ENCODE assay signal across 1 cellular context in the genomic region with DNA sequence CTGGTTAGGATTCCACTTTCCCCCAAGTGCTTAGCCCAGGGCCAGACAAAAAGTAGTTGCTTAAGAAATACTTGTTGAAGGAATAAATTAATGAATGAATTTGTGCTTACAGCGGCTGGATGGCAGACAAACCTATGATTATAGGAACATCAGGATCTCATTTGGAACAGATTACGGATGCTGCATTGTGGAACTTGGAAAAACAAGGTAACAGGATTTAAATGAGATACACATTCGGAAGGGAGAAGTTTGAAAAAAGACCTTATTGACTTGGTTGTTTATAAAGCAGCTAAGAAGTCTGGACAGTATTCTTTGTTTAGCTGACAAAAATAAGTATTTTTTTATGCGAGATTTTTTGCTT.
TF ChIP-seq lines count a peak whose summit lies in the region.

No MANE protein-coding gene starts in this region.

TF ChIP-seq in WTC11, 78 proteins besides CTCF, POLR2A, EP300 and RAD21 (continued from another document):
- TF ChIP-seq, protein P1, sequence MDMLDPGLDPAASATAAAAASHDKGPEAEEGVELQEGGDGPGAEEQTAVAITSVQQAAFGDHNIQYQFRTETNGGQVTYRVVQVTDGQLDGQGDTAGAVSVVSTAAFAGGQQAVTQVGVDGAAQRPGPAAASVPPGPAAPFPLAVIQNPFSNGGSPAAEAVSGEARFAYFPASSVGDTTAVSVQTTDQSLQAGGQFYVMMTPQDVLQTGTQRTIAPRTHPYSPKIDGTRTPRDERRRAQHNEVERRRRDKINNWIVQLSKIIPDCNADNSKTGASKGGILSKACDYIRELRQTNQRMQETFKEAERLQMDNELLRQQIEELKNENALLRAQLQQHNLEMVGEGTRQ (CRISPR knock-in tag; IDR thresholded peaks at IDR 0.05) = no peak
